ENCODE assay signal across 9 cellular contexts in genomic region chr16:88535181-88535856, GRCh38. TPM values are rescaled to one million over a fixed set of nuclear protein-coding genes. Genes with fewer than 3 reads are reported as not detected.
DNase-seq lines count a peak whose midpoint lies in the region; ATAC-seq and TF ChIP-seq lines count a peak whose summit lies in the region.
"Had no signal": no experiment of that assay in that cellular context is flagged by ENCODE, and none has a peak within 500 bp of the region (broad histone marks: within the 10 kb centered on the region; RNA-seq: fewer than 3 reads in every experiment).

No MANE protein-coding gene starts in this region.

- H3K4me3 ChIP-seq in cardiac muscle cell (peak overlapping the region; percentile 29), rectal smooth muscle tissue (ENCODE audit: low read length) (peak overlapping the region; percentile 54)

- peak overlapping the region; percentile 82 for H3K4me3 Mint-ChIP-seq in T-helper 17 cell

- H3K9ac ChIP-seq in rectal smooth muscle tissue (ENCODE audit: low read length) = no peak overlapping the region

- H3K36me3 Mint-ChIP-seq in T-helper 17 cell (ENCODE audit: low read depth) = no peaks in the 10 kb centered on the region

- TF ChIP-seq CTCF in GM10266 (IDR thresholded peaks at IDR 0.05; ENCODE audit: control insufficient read depth, insufficient read depth, low read depth, missing control alignments) (no peak), cardiac muscle cell (IDR thresholded peaks at IDR 0.05; ENCODE audit: low read depth, low read length) (no peak)

- no peaks in the 10 kb centered on the region for H3K9me3 ChIP-seq in T-helper 17 cell (ENCODE audit: control insufficient read depth, low read length, poor library complexity, severe bottlenecking)
- no peaks in the 10 kb centered on the region for H3K9me3 ChIP-seq in cardiac muscle cell (ENCODE audit: low read depth)

- peak overlapping the region; percentile 66 for H3K27ac Mint-ChIP-seq in T-helper 17 cell

- no peaks in the 10 kb centered on the region for H3K36me3 ChIP-seq in cardiac muscle cell
- H3K36me3 ChIP-seq in rectal smooth muscle tissue (ENCODE audit: control insufficient read depth, insufficient read depth, low read length) = no peaks in the 10 kb centered on the region

- H3K27me3 Mint-ChIP-seq in T-helper 17 cell = peaks cover 13% of the 10 kb centered on the region

- H3K27me3 ChIP-seq in cardiac muscle cell (no peaks in the 10 kb centered on the region), rectal smooth muscle tissue (ENCODE audit: control insufficient read depth, insufficient read depth, low read length) (peaks cover 12% of the 10 kb centered on the region)

- DNase-seq in GM10266 (ENCODE audit: extremely low spot score) = peak; percentile 32
- no peak for DNase-seq in T-helper 17 cell
- no peak for DNase-seq in cardiac muscle cell (ENCODE audit: low read depth in 1 of 2, low spot score in 1 of 2)
- no peak for DNase-seq in cortex of kidney (lab: John Stamatoyannopoulos, UW)
- no peak for DNase-seq in effector CD8-positive, alpha-beta T cell (lab: John Stamatoyannopoulos, UW)
- DNase-seq in HuH-7.5 (ENCODE audit: low spot score) = no peak
- no peak for DNase-seq in activated CD4-positive, alpha-beta T cell treated with anti-CD3 and anti-CD28 coated beads, Interleukin-2, amount 50 U/mL, for 48 hours
- DNase-seq: Kasumi-1 had no signal

- peak overlapping the region; percentile 62 for H3K27ac ChIP-seq in cardiac muscle cell
- no peak overlapping the region for H3K27ac ChIP-seq in rectal smooth muscle tissue (ENCODE audit: low read depth, low read length)

- peaks cover 9% of the 10 kb centered on the region for H3K4me1 Mint-ChIP-seq in T-helper 17 cell

- H3K4me1 ChIP-seq in cardiac muscle cell (ENCODE audit: low read depth) = peaks cover 12% of the 10 kb centered on the region
- H3K4me1 ChIP-seq in rectal smooth muscle tissue (ENCODE audit: control insufficient read depth, insufficient read depth, low read length) = peaks cover 7% of the 10 kb centered on the region

- ATAC-seq in T-helper 17 cell = no peak

RNA-seq across cellular contexts. Expression of gene ZC3H18, which starts 34.9 kb away (rescaled TPM):
- 100 to 1,000 TPM; 100 to 141 TPM for total RNA-seq in T-helper 17 cell
- 16.1 and 26.9 TPM in 2 replicates for total RNA-seq in cardiac muscle cell
- polyA plus RNA-seq in cardiac muscle cell = 26.8 and 31.7 TPM in 2 replicates
